1 cellular context compared by ENCODE assay signal in genomic region chr16:53803998-53804397, GRCh38.
TF ChIP-seq lines count a peak whose summit lies in the region.

No MANE protein-coding gene starts in this region.

TF ChIP-seq in GM23338, 12 proteins besides CTCF, POLR2A, EP300 and RAD21 (continued from another document):
- TF ChIP-seq ZNF462 (CRISPR knock-in tag; IDR thresholded peaks at IDR 0.05), result no peak
- no peak for TF ChIP-seq POLR2AphosphoS5 (IDR thresholded peaks at IDR 0.05; ENCODE audit: low read depth)
